8 cellular contexts compared by ENCODE assay signal in genomic region chr11:71927813-71928738, GRCh38. TPM values are rescaled to one million over a fixed set of nuclear protein-coding genes. Genes with fewer than 3 reads are reported as not detected.
DNase-seq lines count a peak whose midpoint lies in the region; ATAC-seq, FAIRE-seq and TF ChIP-seq lines count a peak whose summit lies in the region.

Gene XNDC1N, minus strand, starts transcription at chr11:71928594. Its CDS starts 5,241 bp downstream, at chr11:71923353.

- H3K9me3 ChIP-seq in BE2C (no peaks in the 10 kb centered on the region), HepG2 (ENCODE audit: low read length) (no peaks in the 10 kb centered on the region)

- POLR2A ChIA-PET in WTC11 (lab: Charles Lee), result interaction anchor here (0.6 to 0.8 kb wide), 2 partner anchors 111 to 311 kb away, joined by 3 read pairs; no protein-coding TSS in a partner anchor
- POLR2A ChIA-PET in HepG2 (lab: Yijun Ruan, JAX), result interaction anchor here (0.9 to 3.5 kb wide), 11 partner anchors 8 to 184 kb away, joined by 3 to 34 read pairs (median 4); partner anchors contain the start of gene ANAPC15

- CTCF ChIA-PET in WTC11 (lab: Charles Lee) (interaction anchor here (0.5 to 1.8 kb wide), 12 partner anchors 16 to 646 kb away, joined by 3 to 14 read pairs (median 4); partner anchors contain the start of gene CLPB), HepG2 (lab: Yijun Ruan, JAX; ENCODE audit: low intra/inter-chr PET ratio, low total read pairs) (no interaction called here)

- in situ Hi-C loops in HepG2 (cut with HindIII; ENCODE audit: extremely low pct_ligation_motif_present, low pct_unique_long_range_greater_than_20kb), result no loop called here

- peaks cover 13% of the 10 kb centered on the region for H3K36me3 Mint-ChIP-seq in WTC11

- H2AFZ ChIP-seq in HepG2 (ENCODE audit: low read length), result peak within 1 kb of the TSS; percentile 100

- TF ChIP-seq RAD21 in HepG2 (CRISPR knock-in tag; IDR thresholded peaks at IDR 0.05), result no peak

- no peak; a peak in 1 of 4 replicates for TF ChIP-seq EP300 in HepG2 (IDR thresholded peaks at IDR 0.05; ENCODE audit: low read depth in 2 of 2, low read length in 2 of 2)
- TF ChIP-seq EP300 in HepG2 (CRISPR knock-in tag; IDR thresholded peaks at IDR 0.05; ENCODE audit: borderline replicate concordance), result no peak

- H4K20me1 ChIP-seq in HepG2 (ENCODE audit: insufficient read depth, low read length), result peaks cover 8% of the 10 kb centered on the region

- H3K27ac ChIP-seq in coronary artery (peak within 1 kb of the TSS; percentile 64 to 93), HepG2 (ENCODE audit: extremely low read length, insufficient read depth, low read length) (peak within 1 kb of the TSS; percentile 92)

- H3K4me1 ChIP-seq in BE2C (no peaks in the 10 kb centered on the region), HepG2 (ENCODE audit: insufficient read depth, low read length) (peaks cover 43% of the 10 kb centered on the region)

- 1% methylated on average over 39 of the region's 41 CpGs for WGBS in HepG2 (ENCODE audit: low lambda C conversion rate)

- TF ChIP-seq POLR2A in HepG2 (IDR thresholded peaks at IDR 0.05; ENCODE audit: insufficient read depth in 1 of 2, low read depth in 2 of 2, low read length in 2 of 2), result peak; percentile 42 to 69

- no peaks in the 10 kb centered on the region for H3K27me3 Mint-ChIP-seq in WTC11 (ENCODE audit: low read depth)

- peak within 1 kb of the TSS; percentile 82 for H3K9ac ChIP-seq in HepG2 (ENCODE audit: insufficient read depth, low read depth, low read length)

- BruUV-seq in HepG2 (replicated peaks; lab: Mats Ljungman, UMichigan), result TSS peak; percentile 81

- H3K79me2 ChIP-seq in HepG2 (ENCODE audit: insufficient read depth, low read length), result peaks cover 54% of the 10 kb centered on the region

- H3K4me1 Mint-ChIP-seq in WTC11, result peaks cover 22% of the 10 kb centered on the region

- peak within 1 kb of the TSS; percentile 96 for H3K4me2 ChIP-seq in HepG2 (ENCODE audit: low read depth, low read length)

- H3K4me3 ChIP-seq in BE2C (ENCODE audit: low read depth, low read length) (peak within 1 kb of the TSS; percentile 93), coronary artery (peak within 1 kb of the TSS; percentile 88), HepG2 (replicated peaks in 1 of 3; ENCODE audit: insufficient read depth in 1 of 3, low read depth in 2 of 3, low read length in 3 of 3) (peak within 1 kb of the TSS; percentile 80 to 89 (median 84))

- peak within 1 kb of the TSS; percentile 99 for H3K27ac Mint-ChIP-seq in WTC11

- TF ChIP-seq CTCF in BE2C (IDR thresholded peaks at IDR 0.05; ENCODE audit: low read depth, low read length) (no peak), WTC11 (IDR thresholded peaks at IDR 0.05) (no peak), coronary artery (IDR thresholded peaks at IDR 0.05) (no peak), HepG2 (CRISPR knock-in tag; IDR thresholded peaks at IDR 0.05) (no peak)

- H3K9me3 Mint-ChIP-seq in WTC11, result no peaks in the 10 kb centered on the region

- intact Hi-C loops in HepG2 (cut with micrococcal nuclease; ENCODE audit: unreplicated experiment), result loop anchor here (10.0 kb wide), 1 partner anchor 63 kb away; no protein-coding TSS in a partner anchor

- ATAC-seq in GM19035 (IDR thresholded peaks at IDR 0.05; ENCODE audit: unreplicated experiment) (peak; percentile 76), HG03196 (IDR thresholded peaks at IDR 0.05; ENCODE audit: unreplicated experiment) (peak; percentile 64), WTC11 (peak; percentile 86), HepG2 (peak; percentile 94)

- peak within 1 kb of the TSS; percentile 90 for H3K4me3 Mint-ChIP-seq in WTC11

- no peaks in the 10 kb centered on the region for H3K27me3 ChIP-seq in BE2C
- no peaks in the 10 kb centered on the region; a peak in 1 of 5 replicates for H3K27me3 ChIP-seq in HepG2 (ENCODE audit: control insufficient read depth in 1 of 2, insufficient read depth in 2 of 2, low read length in 2 of 2)

- DNase-seq in BE2C (peak; percentile 83), NCI-H2227 (lab: John Stamatoyannopoulos, UW; ENCODE audit: unreplicated experiment) (peak; percentile 97), WTC11 (ENCODE audit: low spot score) (peak; percentile 55), coronary artery (ENCODE audit: low spot score) (peak; percentile 78), HepG2 (ENCODE audit: low spot score) (peak; percentile 89)
- peak; percentile 46 to 70 for DNase-seq in stimulated activated CD4-positive, alpha-beta T cell treated with anti-CD3 and anti-CD28 coated beads, Interleukin-4, amount 100 ng/mL, for 48 hours (ENCODE audit: low read depth in 2 of 2)

- peaks cover 3% of the 10 kb centered on the region; the same call in 1 of the 2 replicates for H3K36me3 ChIP-seq in BE2C
- peaks cover 0 to 4% of the 10 kb centered on the region in 2 experiments; a peak in 2 of 5 replicates for H3K36me3 ChIP-seq in HepG2 (replicated peaks in 1 of 2; ENCODE audit: control insufficient read depth in 1 of 2, insufficient read depth in 2 of 2, low read length in 2 of 2)

- peak; percentile 48 for FAIRE-seq in HepG2 (lab: Jason Lieb, UNC)

TF ChIP-seq in WTC11, 78 proteins besides CTCF, POLR2A, EP300 and RAD21 (continues in another document):
- TF ChIP-seq ZBTB43 (CRISPR knock-in tag; IDR thresholded peaks at IDR 0.05), result 0 out of 2 replicates have a peak, but pooled peaks have one; percentile 22

TF ChIP-seq in HepG2, 621 proteins besides CTCF, POLR2A, EP300 and RAD21 (continues in another document):
- peak; percentile 48; the same call in 1 of the 2 replicates for TF ChIP-seq ZNF563 (CRISPR knock-in tag; IDR thresholded peaks at IDR 0.05)
- peak; percentile 97 for TF ChIP-seq ZNF143 (CRISPR knock-in tag; IDR thresholded peaks at IDR 0.05)
- peak; percentile 41; the same call in 1 of the 2 replicates for TF ChIP-seq MEIS2 (CRISPR knock-in tag; IDR thresholded peaks at IDR 0.05)
- TF ChIP-seq ZNF431 (CRISPR knock-in tag; IDR thresholded peaks at IDR 0.05; ENCODE audit: borderline replicate concordance, low read depth), result no peak
- 0 out of 2 replicates have a peak, but pooled peaks have one; percentile 35 for TF ChIP-seq ESRRA (CRISPR knock-in tag; IDR thresholded peaks at IDR 0.05; ENCODE audit: low read depth)
- TF ChIP-seq WIZ (CRISPR knock-in tag; IDR thresholded peaks at IDR 0.05), result 0 out of 2 replicates have a peak, but pooled peaks have one; percentile 28
- TF ChIP-seq SATB2 (CRISPR knock-in tag; IDR thresholded peaks at IDR 0.05), result 0 out of 2 replicates have a peak, but pooled peaks have one; percentile 34

RNA-seq across cellular contexts. Expression of gene XNDC1N, which starts in this region (rescaled TPM):
- 0.85 TPM for polyA plus RNA-seq in BE2C (2012; ENCODE audit: insufficient read depth, insufficient read length, low read depth)
- total RNA-seq in WTC11 (2021), result 10.6 to 14.6 TPM (median 11.8 TPM) in 3 replicates
- total RNA-seq in HepG2 (2016; rRNA removed; fragmentation: Illumina TruSeq; extraction: Trizol), result 6.3 and 7.5 TPM in 2 replicates
- 3.3 and 3.9 TPM in 2 replicates for total RNA-seq in HepG2 (2016; cell fraction: cytosol; rRNA removed; fragmentation: Illumina TruSeq; extraction: Trizol; ENCODE audit: low read depth)
- total RNA-seq in HepG2 (2016; cell fraction: insoluble cytoplasmic fraction; rRNA removed; fragmentation: Illumina TruSeq; extraction: Trizol), result 6.2 and 8.6 TPM in 2 replicates
- 2.8 and 3.2 TPM in 2 replicates for total RNA-seq in HepG2 (2016; cell fraction: membrane; rRNA removed; fragmentation: Illumina TruSeq; extraction: Trizol)
- 26.2 and 30.4 TPM in 2 replicates for total RNA-seq in HepG2 (2016; cell fraction: nucleus; rRNA removed; fragmentation: Illumina TruSeq; extraction: Trizol)
- 2.7 and 3.4 TPM in 2 replicates for polyA plus RNA-seq in HepG2 (2011; rRNA removed)
- polyA plus RNA-seq in HepG2 (2011; cell fraction: cytosol; rRNA removed), result 1.9 and 2.0 TPM in 2 replicates
- 9.8 and 10.5 TPM in 2 replicates for polyA plus RNA-seq in HepG2 (2011; cell fraction: nucleus; rRNA removed)
- 1.8 and 3.0 TPM in 2 replicates for polyA plus RNA-seq in HepG2 (2012)
- 0.81 and 1.0 TPM in 2 replicates for polyA plus RNA-seq in HepG2 (2016; cell fraction: cytosol; fragmentation: Illumina TruSeq; extraction: Trizol; ENCODE audit: low read depth)
- 3.4 and 3.6 TPM in 2 replicates for polyA plus RNA-seq in HepG2 (2016; cell fraction: insoluble cytoplasmic fraction; fragmentation: Illumina TruSeq; extraction: Trizol; ENCODE audit: low read depth)
- polyA plus RNA-seq in HepG2 (2016; cell fraction: membrane; fragmentation: Illumina TruSeq; extraction: Trizol; ENCODE audit: low read depth), result 0.71 and 2.2 TPM in 2 replicates
- 7.4 and 7.6 TPM in 2 replicates for polyA plus RNA-seq in HepG2 (2016; cell fraction: nucleus; fragmentation: Illumina TruSeq; extraction: Trizol; ENCODE audit: insufficient read depth, low read depth)
- 11.7 and 28.4 TPM in 2 replicates for polyA minus RNA-seq in HepG2 (2011; rRNA and poly(A)+ RNA removed; ENCODE audit: low replicate concordance)
- 2.0 and 3.7 TPM in 2 replicates for polyA minus RNA-seq in HepG2 (2011; cell fraction: cytosol; rRNA and poly(A)+ RNA removed)
- polyA minus RNA-seq in HepG2 (2011; cell fraction: nucleus; rRNA and poly(A)+ RNA removed), result 40.4 and 41.6 TPM in 2 replicates

Comparison
In these comparisons a context has a peak if more than half of its experiments do, and no peak if none do; other contexts are left out.
1. Peak in every context shown above with its lines: DNase-seq, ATAC-seq, H3K4me3 ChIP-seq and H3K27ac ChIP-seq.